18 cellular contexts compared by ENCODE assay signal in genomic region chr15:39061952-39062464, GRCh38.
DNase-seq lines count a peak whose midpoint lies in the region; ATAC-seq and TF ChIP-seq lines count a peak whose summit lies in the region.
"Had no signal": no experiment of that assay in that cellular context is flagged by ENCODE, and none has a peak within 500 bp of the region (broad histone marks: within the 10 kb centered on the region; RNA-seq: fewer than 3 reads in every experiment).

No MANE protein-coding gene starts in this region.

- no peaks in the 10 kb centered on the region for H3K27me3 ChIP-seq in Caco-2 (replicated peaks; ENCODE audit: control insufficient read depth, insufficient read depth, low read length)
- no peaks in the 10 kb centered on the region for H3K27me3 ChIP-seq in iPS DF 6.9 (ENCODE audit: control insufficient read depth, insufficient read depth, low read length)

- H3K27ac ChIP-seq in HEK293 (ENCODE audit: extremely low read depth, low read depth, low read length) (no peak overlapping the region), iPS DF 6.9 (ENCODE audit: low read length) (no peak overlapping the region)
- H3K27ac ChIP-seq: 22Rv1, A549, C4-2B, GM23248 had no signal

- intact Hi-C loops in Caco-2 (cut with micrococcal nuclease; ENCODE audit: unreplicated experiment): no loop called here

- H3K9me3 ChIP-seq in Caco-2 (no peaks in the 10 kb centered on the region), HEK293 (ENCODE audit: control insufficient read depth, insufficient read depth, low read depth, low read length) (no peaks in the 10 kb centered on the region), iPS DF 6.9 (ENCODE audit: control insufficient read depth, insufficient read depth, low read length) (no peaks in the 10 kb centered on the region)
- H3K9me3 ChIP-seq: A549 had no signal

- CTCF ChIA-PET in Caco-2 (lab: Charles Lee): no interaction called here
- CTCF ChIA-PET in HEK293 (lab: Yijun Ruan, JAX): no interaction called here
- CTCF ChIA-PET in WTC11 (lab: Charles Lee): no interaction called here

- H3K4me3 Mint-ChIP-seq in Caco-2 (ENCODE audit: unreplicated experiment) (no peak overlapping the region), WTC11 (no peak overlapping the region)
- H3K4me3 Mint-ChIP-seq: CD4-positive, alpha-beta T cell had no signal

- no peak overlapping the region for H3K4me3 ChIP-seq in Caco-2 (ENCODE audit: low read depth, low read length)
- H3K4me3 ChIP-seq in HEK293 (ENCODE audit: low read depth, low read length): no peak overlapping the region
- H3K4me3 ChIP-seq in iPS DF 6.9 (ENCODE audit: low read length): no peak overlapping the region
- H3K4me3 ChIP-seq: A549, GM12878, GM23248 had no signal

- peak; percentile 79 for ATAC-seq in WTC11
- ATAC-seq: A549, GM12878 had no signal

- WGBS in iPS DF 6.9 (ENCODE audit: insufficient coverage, insufficient read length): no CpG with 5 or more reads among the region's 6 CpGs

- peaks cover 17% of the 10 kb centered on the region for H3K4me1 Mint-ChIP-seq in Caco-2 (ENCODE audit: low read depth, unreplicated experiment)
- H3K4me1 Mint-ChIP-seq in WTC11: peaks cover 22% of the 10 kb centered on the region

- H3K4me1 ChIP-seq in Caco-2 (peaks cover 23% of the 10 kb centered on the region), HEK293 (ENCODE audit: control insufficient read depth, insufficient read depth, low read length) (no peaks in the 10 kb centered on the region), iPS DF 6.9 (ENCODE audit: control insufficient read depth, insufficient read depth, low read length) (no peaks in the 10 kb centered on the region)

- H3K27me3 Mint-ChIP-seq in Caco-2 (ENCODE audit: insufficient read depth, unreplicated experiment) (no peaks in the 10 kb centered on the region), WTC11 (ENCODE audit: low read depth) (peaks cover 62% of the 10 kb centered on the region)

- TF ChIP-seq CTCF in Caco-2 (IDR thresholded peaks at IDR 0.05; ENCODE audit: insufficient read depth in 1 of 2, low read depth in 1 of 2, low read length in 1 of 2, severe bottlenecking in 1 of 2, unreplicated experiment in 1 of 2): no peak
- TF ChIP-seq CTCF in HEK293 (tag by site-specific recombination; IDR thresholded peaks at IDR 0.05): no peak
- TF ChIP-seq CTCF in WTC11 (IDR thresholded peaks at IDR 0.05): no peak
- TF ChIP-seq CTCF in GM10266 (IDR thresholded peaks at IDR 0.05; ENCODE audit: control insufficient read depth, insufficient read depth, low read depth, missing control alignments): no peak

- H3K9me3 Mint-ChIP-seq in Caco-2 (ENCODE audit: unreplicated experiment) (peaks cover 13% of the 10 kb centered on the region), WTC11 (no peaks in the 10 kb centered on the region)
- H3K9me3 Mint-ChIP-seq: CD4-positive, alpha-beta T cell had no signal

- no TSS peak for BruUV-seq in Caco-2 (replicated peaks; lab: Mats Ljungman, UMichigan)

- POLR2A ChIA-PET in Caco-2 (lab: Charles Lee) (no interaction called here), HEK293 (lab: Yijun Ruan, JAX) (no interaction called here), WTC11 (lab: Charles Lee) (no interaction called here)

- H3K27ac Mint-ChIP-seq in Caco-2 (ENCODE audit: unreplicated experiment) (no peak overlapping the region), WTC11 (peak overlapping the region; percentile 9; the same call in 1 of the 2 replicates)
- H3K27ac Mint-ChIP-seq: CD4-positive, alpha-beta T cell had no signal

- H3K36me3 ChIP-seq in Caco-2 (ENCODE audit: control insufficient read depth, insufficient read depth, low read length): no peaks in the 10 kb centered on the region
- no peaks in the 10 kb centered on the region for H3K36me3 ChIP-seq in HEK293 (ENCODE audit: control insufficient read depth in 2 of 2, insufficient read depth in 1 of 2, low read length in 2 of 2)
- H3K36me3 ChIP-seq in iPS DF 6.9 (ENCODE audit: control insufficient read depth, insufficient read depth, low read length): no peaks in the 10 kb centered on the region

- DNase-seq in Caco-2 (peak; percentile 17 to 51), WTC11 (ENCODE audit: low spot score) (no peak), iPS DF 6.9 (ENCODE audit: low read depth, low spot score) (peak; percentile 0), GM10266 (ENCODE audit: extremely low spot score) (no peak), hepatic stellate cell (ENCODE audit: low spot score) (no peak)
- DNase-seq in NK-92 treated with Interleukin-12 subunit alpha and Interleukin-12 subunit beta, amount 100 ng/mL, for 24 hours (lab: John Stamatoyannopoulos, UW): no peak
- DNase-seq: AML-193; CD4-positive, alpha-beta T cell; DMS153; DMS79; GF-D8; GM23248; H7 had no signal

- H3K36me3 Mint-ChIP-seq in Caco-2 (ENCODE audit: insufficient read depth, unreplicated experiment): no peaks in the 10 kb centered on the region
- no peaks in the 10 kb centered on the region for H3K36me3 Mint-ChIP-seq in WTC11

TF ChIP-seq in WTC11, 78 proteins besides CTCF, POLR2A, EP300 and RAD21:
- no peak for TF ChIP-seq ZNF423 (CRISPR knock-in tag; IDR thresholded peaks at IDR 0.05)
- TF ChIP-seq PREB (CRISPR knock-in tag; IDR thresholded peaks at IDR 0.05; ENCODE audit: borderline replicate concordance): no peak
- TF ChIP-seq ZNF138 (CRISPR knock-in tag; conservative IDR thresholded peaks at IDR 0.05): no peak
- TF ChIP-seq PRRX2 (CRISPR knock-in tag; IDR thresholded peaks at IDR 0.05): no peak
- TF ChIP-seq ELF4 (CRISPR knock-in tag; IDR thresholded peaks at IDR 0.05; ENCODE audit: low read depth): no peak
- no peak for TF ChIP-seq ETV6 (CRISPR knock-in tag; IDR thresholded peaks at IDR 0.05)
- no peak for TF ChIP-seq IRF1 (CRISPR knock-in tag; IDR thresholded peaks at IDR 0.05)
- TF ChIP-seq IRF2 (CRISPR knock-in tag; IDR thresholded peaks at IDR 0.05; ENCODE audit: borderline replicate concordance, low read depth): no peak
TF ChIP-seq in WTC11: peak in this region for 0.

Comparison
In these comparisons a context has a peak if more than half of its experiments do, and no peak if none do; other contexts are left out.
1. DNase-seq: peak in Caco-2 (2 of 2) and iPS DF 6.9 (single experiment); none in WTC11 (single experiment), GM10266 (single experiment), NK-92 treated with Interleukin-12 subunit alpha and Interleukin-12 subunit beta, amount 100 ng/mL, for 24 hours (single experiment) and hepatic stellate cell (single experiment).